In genomic region chr9:121954477-121955175, GRCh38 we compare ENCODE assay signal across 15 cellular contexts.
DNase-seq lines count a peak whose midpoint lies in the region; ATAC-seq and TF ChIP-seq lines count a peak whose summit lies in the region.
"Had no signal": no experiment of that assay in that cellular context is flagged by ENCODE, and none has a peak within 500 bp of the region (broad histone marks: within the 10 kb centered on the region; RNA-seq: fewer than 3 reads in every experiment).

No MANE protein-coding gene starts in this region.

- H3K9me3 ChIP-seq in testis, result no peaks in the 10 kb centered on the region
- H3K9me3 ChIP-seq: transverse colon had no signal

- intact Hi-C loops in lower leg skin (cut with DNase I; ENCODE audit: low total_unique reads) (no loop called here), testis (cut with DNase I; ENCODE audit: low total_unique reads) (no loop called here)

- H3K27ac Mint-ChIP-seq in activated naive CD4-positive, alpha-beta T cell treated with anti-CD3 and anti-CD28 coated beads, Interleukin-2, amount 50 U/mL, for 72 hours, result no peak overlapping the region
- H3K27ac Mint-ChIP-seq: activated naive CD4-positive, alpha-beta T cell treated with anti-CD3 and anti-CD28 coated beads, Interleukin-2, amount 10 ng/mL, durations not matched to agents 7 days and 5 days had no signal

- H3K27ac ChIP-seq in testis (peak overlapping the region; percentile 37 to 52), foreskin keratinocyte (no peak overlapping the region)
- H3K27ac ChIP-seq: 22Rv1, PC-9, transverse colon had no signal

- H3K27me3 ChIP-seq in testis, result no peaks in the 10 kb centered on the region
- H3K27me3 ChIP-seq in foreskin keratinocyte, result no peaks in the 10 kb centered on the region
- H3K27me3 ChIP-seq: transverse colon had no signal

- no peak for TF ChIP-seq CTCF in lower leg skin (IDR thresholded peaks at IDR 0.05)
- TF ChIP-seq CTCF in testis (IDR thresholded peaks at IDR 0.05), result peak in 1 of 3 experiments; percentile 19
- no peak for TF ChIP-seq CTCF in foreskin keratinocyte (conservative IDR thresholded peaks at IDR 0.05)

- 54 to 56% methylated on average over 8 of the region's 8 CpGs for WGBS in lower leg skin, 2 donors
- 39 to 49% methylated on average over 8 of the region's 8 CpGs for WGBS in testis, 2 donors

- TF ChIP-seq POLR2A in lower leg skin (IDR thresholded peaks at IDR 0.05) (no peak), testis (IDR thresholded peaks at IDR 0.05) (no peak)

- ATAC-seq in activated naive CD4-positive, alpha-beta T cell treated with anti-CD3 and anti-CD28 coated beads, Interleukin-2, amount 50 U/mL, for 72 hours, result no peak
- no peak for ATAC-seq in foreskin keratinocyte

- DNase-seq in NCI-H2029 treated with DMSO at 0.1 percent for 48 hours (lab: John Stamatoyannopoulos, UW) (peak; percentile 62), NCI-H2029 (lab: John Stamatoyannopoulos, UW) (no peak), cerebellar cortex (ENCODE audit: low spot score) (peak; percentile 47), lower leg skin (ENCODE audit: low spot score in 2 of 2) (peak; percentile 51 to 90), testis (peak; percentile 96), foreskin keratinocyte (no peak), HuH-7 (ENCODE audit: low spot score) (no peak)
- no peak for DNase-seq in activated naive CD4-positive, alpha-beta T cell treated with anti-CD3 and anti-CD28 coated beads, Interleukin-2, amount 50 U/mL, for 72 hours (ENCODE audit: low spot score in 2 of 2)
- DNase-seq: activated CD8-positive, alpha-beta memory T cell treated with anti-CD3 and anti-CD28 coated beads for 24 hours; activated naive CD4-positive, alpha-beta T cell treated with anti-CD3 and anti-CD28 coated beads, Interleukin-2, amount 10 ng/mL, durations not matched to agents 7 days and 5 days; hippocampal formation; mesendoderm; PC-9; transverse colon had no signal

- H3K36me3 ChIP-seq in testis (ENCODE audit: low read depth, missing control alignments), result no peaks in the 10 kb centered on the region
- H3K36me3 ChIP-seq: transverse colon had no signal

- H3K4me1 ChIP-seq in testis, result peaks cover 21% of the 10 kb centered on the region
- H3K4me1 ChIP-seq in foreskin keratinocyte, result peaks cover 9% of the 10 kb centered on the region
- H3K4me1 ChIP-seq: transverse colon had no signal

- no peaks in the 10 kb centered on the region for H3K36me3 Mint-ChIP-seq in activated naive CD4-positive, alpha-beta T cell treated with anti-CD3 and anti-CD28 coated beads, Interleukin-2, amount 50 U/mL, for 72 hours
- H3K36me3 Mint-ChIP-seq: activated naive CD4-positive, alpha-beta T cell treated with anti-CD3 and anti-CD28 coated beads, Interleukin-2, amount 10 ng/mL, durations not matched to agents 7 days and 5 days had no signal

- H3K9me3 Mint-ChIP-seq in activated naive CD4-positive, alpha-beta T cell treated with anti-CD3 and anti-CD28 coated beads, Interleukin-2, amount 50 U/mL, for 72 hours, result no peaks in the 10 kb centered on the region
- H3K9me3 Mint-ChIP-seq: activated naive CD4-positive, alpha-beta T cell treated with anti-CD3 and anti-CD28 coated beads, Interleukin-2, amount 10 ng/mL, durations not matched to agents 7 days and 5 days had no signal

- H3K4me3 ChIP-seq in lower leg skin (ENCODE audit: low read depth, poor library complexity, severe bottlenecking) (no peak overlapping the region), testis (no peak overlapping the region)
- H3K4me3 ChIP-seq: PC-9, transverse colon had no signal

Comparison
In these comparisons a context has a peak if more than half of its experiments do, and no peak if none do; other contexts are left out.
1. DNase-seq: peak in NCI-H2029 treated with DMSO at 0.1 percent for 48 hours (single experiment), cerebellar cortex (single experiment), lower leg skin (2 of 2) and testis (single experiment); none in NCI-H2029 (single experiment), activated naive CD4-positive, alpha-beta T cell treated with anti-CD3 and anti-CD28 coated beads, Interleukin-2, amount 50 U/mL, for 72 hours (0 of 2), foreskin keratinocyte (0 of 2) and HuH-7 (single experiment).